Comparison of ENCODE assay signal across 8 cellular contexts in the genomic region with DNA sequence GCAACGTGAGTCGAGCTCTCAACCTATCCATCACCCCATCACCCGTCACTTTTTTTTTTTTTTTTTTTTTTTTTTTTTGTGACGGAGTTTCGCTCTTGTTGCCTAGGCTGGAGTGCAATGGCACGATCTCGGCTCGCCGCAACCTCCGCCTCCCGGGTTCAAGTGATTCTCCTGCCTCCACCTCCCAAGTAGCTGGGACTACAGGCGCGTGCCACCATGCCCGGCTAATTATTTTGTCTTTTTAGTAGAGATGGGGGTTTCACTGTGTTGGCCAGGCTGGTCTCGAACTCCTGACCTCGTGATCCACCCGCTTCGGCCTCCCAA. TPM values are rescaled to one million over a fixed set of nuclear protein-coding genes. Genes with fewer than 3 reads are reported as not detected.
DNase-seq lines count a peak whose midpoint lies in the region; ATAC-seq and TF ChIP-seq lines count a peak whose summit lies in the region.
"Not testable (repeated sequence)": the region's sequence is repeated elsewhere in the genome, so short reads cannot be mapped to it uniquely, and the experiment has no call there.

No MANE protein-coding gene starts in this region.

- not testable (repeated sequence) for H3K9me3 Mint-ChIP-seq in activated CD4-positive, alpha-beta T cell treated with anti-CD3 and anti-CD28 coated beads, Interleukin-2, amount 10 ng/mL, durations not matched to agents 24 days and 14 days; naive B cell

- peak overlapping the region; percentile 95 for H3K4me3 Mint-ChIP-seq in activated CD4-positive, alpha-beta T cell treated with anti-CD3 and anti-CD28 coated beads, Interleukin-2, amount 10 ng/mL, durations not matched to agents 24 days and 14 days
- H3K4me3 Mint-ChIP-seq in naive B cell = peak overlapping the region; percentile 88 to 99 (median 96)

- intact Hi-C loops in activated CD4-positive, alpha-beta T cell treated with anti-CD3 and anti-CD28 coated beads, Interleukin-2, amount 10 ng/mL, durations not matched to agents 24 days and 14 days (cut with micrococcal nuclease) = loop anchor here (1.0 kb wide), 3 partner anchors 11 to 242 kb away; a partner anchor contains a TSS
- intact Hi-C loops in left ventricle myocardium inferior (cut with micrococcal nuclease) = not testable (repeated sequence)

- not testable (repeated sequence) for H3K9me3 ChIP-seq in BE2C; left ventricle myocardium inferior (replicated peaks)

- H3K4me1 Mint-ChIP-seq in activated CD4-positive, alpha-beta T cell treated with anti-CD3 and anti-CD28 coated beads, Interleukin-2, amount 10 ng/mL, durations not matched to agents 24 days and 14 days = peaks cover 28% of the 10 kb centered on the region
- H3K4me1 Mint-ChIP-seq in naive B cell = peaks cover 17 to 41% (median 30%) of the 10 kb centered on the region in 3 donors

- H3K27me3 ChIP-seq in BE2C; left ventricle myocardium inferior (ENCODE audit: low read depth): not testable (repeated sequence)

- H3K27ac Mint-ChIP-seq in activated CD4-positive, alpha-beta T cell treated with anti-CD3 and anti-CD28 coated beads, Interleukin-2, amount 10 ng/mL, durations not matched to agents 24 days and 14 days = peak overlapping the region; percentile 96
- H3K27ac Mint-ChIP-seq in naive B cell = peak overlapping the region; percentile 90 to 100 (median 98)

- H3K4me1 ChIP-seq in BE2C = not testable (repeated sequence)
- peaks cover 20% of the 10 kb centered on the region for H3K4me1 ChIP-seq in left ventricle myocardium inferior

- H3K4me3 ChIP-seq in BE2C (ENCODE audit: low read depth, low read length) (peak overlapping the region; percentile 74), left ventricle myocardium inferior (peak overlapping the region; percentile 69)
- H3K4me3 ChIP-seq in Jurkat, Clone E6-1 (ENCODE audit: low read length) = peak overlapping the region; percentile 87

- H3K36me3 Mint-ChIP-seq in activated CD4-positive, alpha-beta T cell treated with anti-CD3 and anti-CD28 coated beads, Interleukin-2, amount 10 ng/mL, durations not matched to agents 24 days and 14 days (ENCODE audit: low read depth) = peaks cover 11% of the 10 kb centered on the region
- not testable (repeated sequence) for H3K36me3 Mint-ChIP-seq in naive B cell

- peak overlapping the region; percentile 87 for H3K27ac ChIP-seq in caudate nucleus (ENCODE audit: low read depth, low read length)
- peak overlapping the region; percentile 87 for H3K27ac ChIP-seq in left ventricle myocardium inferior (replicated peaks)

- DNase-seq in BE2C; Jurkat, Clone E6-1 (ENCODE audit: low read depth, low spot score); activated CD4-positive, alpha-beta T cell treated with anti-CD3 and anti-CD28 coated beads, Interleukin-2, amount 10 ng/mL, durations not matched to agents 24 days and 14 days; left ventricle myocardium inferior; naive B cell; stimulated activated naive CD8-positive, alpha-beta T cell treated with anti-CD3 and anti-CD28 coated beads, Interleukin-15, Interleukin-2, amounts not matched to agents 100 U/mL and 50 U/mL, for 24 hours: not testable (repeated sequence)
- DNase-seq in caudate nucleus (lab: John Stamatoyannopoulos, UW) = peak in 1 of 61 donors; percentile 23

- not testable (repeated sequence) for H3K27me3 Mint-ChIP-seq in activated CD4-positive, alpha-beta T cell treated with anti-CD3 and anti-CD28 coated beads, Interleukin-2, amount 10 ng/mL, durations not matched to agents 24 days and 14 days; naive B cell

- H3K36me3 ChIP-seq in BE2C, left ventricle myocardium inferior: not testable (repeated sequence)

- not testable (repeated sequence) for TF ChIP-seq CTCF in BE2C (IDR thresholded peaks at IDR 0.05; ENCODE audit: low read depth, low read length); left ventricle myocardium inferior (IDR thresholded peaks at IDR 0.05; ENCODE audit: borderline replicate concordance)

- peak; percentile 21 for ATAC-seq in GM21390 (IDR thresholded peaks at IDR 0.05; ENCODE audit: unreplicated experiment)
- peak; percentile 49 to 55 for ATAC-seq in naive B cell (ENCODE audit: low read depth in 2 of 2)
- ATAC-seq in stimulated activated naive CD8-positive, alpha-beta T cell treated with anti-CD3 and anti-CD28 coated beads, Interleukin-15, Interleukin-2, amounts not matched to agents 100 U/mL and 50 U/mL, for 24 hours = peak; percentile 25

RNA-seq across cellular contexts. Expression of a gene that starts 0.4 kb away (rescaled TPM):
- 1.8 TPM for polyA plus RNA-seq in BE2C (2012; ENCODE audit: insufficient read depth, insufficient read length, low read depth)
- 1.5 TPM for polyA plus RNA-seq in Jurkat, Clone E6-1 (2012; ENCODE audit: insufficient read depth, insufficient read length)
- total RNA-seq in activated CD4-positive, alpha-beta T cell treated with anti-CD3 and anti-CD28 coated beads, Interleukin-2, amount 10 ng/mL, durations not matched to agents 24 days and 14 days = 0.63 and 0.76 TPM in 2 replicates
- total RNA-seq in left ventricle myocardium inferior = 1.3 TPM
- under 1 TPM in 4 of 6 donors, not detected in 2; 0.17 to 0.60 (median 0.37) TPM for polyA plus RNA-seq in naive B cell (ENCODE audit: low read depth in 6 of 6)

RNA-seq across cellular contexts. Expression of a gene that starts 12.0 kb away (rescaled TPM):
- polyA plus RNA-seq in BE2C (2012; ENCODE audit: insufficient read depth, insufficient read length, low read depth) = 313 TPM
- polyA plus RNA-seq in Jurkat, Clone E6-1 (2012; ENCODE audit: insufficient read depth, insufficient read length) = 100 TPM
- total RNA-seq in activated CD4-positive, alpha-beta T cell treated with anti-CD3 and anti-CD28 coated beads, Interleukin-2, amount 10 ng/mL, durations not matched to agents 24 days and 14 days = 225 and 229 TPM in 2 replicates
- 23.5 TPM for total RNA-seq in left ventricle myocardium inferior
- polyA plus RNA-seq in naive B cell (ENCODE audit: low read depth in 6 of 6) = 10 to 100 TPM; 34.0 to 63.5 (median 49.8) TPM

RNA-seq across cellular contexts. Expression of a gene that starts 35.8 kb away (rescaled TPM):
- polyA plus RNA-seq in BE2C (2012; ENCODE audit: insufficient read depth, insufficient read length, low read depth) = 30.2 TPM
- polyA plus RNA-seq in Jurkat, Clone E6-1 (2012; ENCODE audit: insufficient read depth, insufficient read length) = 68.1 TPM
- 81.6 and 84.1 TPM in 2 replicates for total RNA-seq in activated CD4-positive, alpha-beta T cell treated with anti-CD3 and anti-CD28 coated beads, Interleukin-2, amount 10 ng/mL, durations not matched to agents 24 days and 14 days
- total RNA-seq in left ventricle myocardium inferior = 24.9 TPM
- 10 to 100 TPM; 27.5 to 42.4 (median 34.8) TPM for polyA plus RNA-seq in naive B cell (ENCODE audit: low read depth in 6 of 6)
